Comparison of ENCODE assay signal across 8 cellular contexts in genomic region chr1:84478876-84479868, GRCh38. TPM values are rescaled to one million over a fixed set of nuclear protein-coding genes. Genes with fewer than 3 reads are reported as not detected.
DNase-seq lines count a peak whose midpoint lies in the region; ATAC-seq and TF ChIP-seq lines count a peak whose summit lies in the region.

Gene RPF1 (plus strand): TSS chr1:84479266. CDS start chr1:84479282, 16 bp downstream.

- peaks cover 9% of the 10 kb centered on the region for H3K9me3 Mint-ChIP-seq in chondrocyte (ENCODE audit: low read depth)

- peaks cover 27% of the 10 kb centered on the region for H3K4me1 Mint-ChIP-seq in chondrocyte (ENCODE audit: low read depth)

- peak within 1 kb of the TSS; percentile 98 for H3K27ac Mint-ChIP-seq in chondrocyte (ENCODE audit: unreplicated experiment)

- H3K36me3 Mint-ChIP-seq in chondrocyte (ENCODE audit: low read depth), result peaks cover 19% of the 10 kb centered on the region

- ATAC-seq in GM19025 (IDR thresholded peaks at IDR 0.05; ENCODE audit: low read depth, unreplicated experiment) (peak; percentile 97), HG03342 (IDR thresholded peaks at IDR 0.05; ENCODE audit: unreplicated experiment) (peak; percentile 91)

- H3K27me3 Mint-ChIP-seq in chondrocyte (ENCODE audit: low read depth), result peaks cover 21% of the 10 kb centered on the region

- peak within 1 kb of the TSS; percentile 94 for H3K4me3 Mint-ChIP-seq in chondrocyte (ENCODE audit: unreplicated experiment)

- DNase-seq in AG20443 (ENCODE audit: low spot score) (peak; percentile 89), NCI-H345 treated with DMSO at 0.1 percent for 48 hours (lab: John Stamatoyannopoulos, UW; ENCODE audit: unreplicated experiment) (peak; percentile 72), chondrocyte (ENCODE audit: low spot score) (peak; percentile 86), kidney glomerular epithelial cell (lab: John Stamatoyannopoulos, UW) (peak; percentile 83)
- peak; percentile 58 to 66 for DNase-seq in activated CD4-positive, alpha-beta T cell treated with anti-CD3 and anti-CD28 coated beads for 24 hours (ENCODE audit: low read depth in 2 of 2)
- DNase-seq in stimulated activated CD4-positive, alpha-beta T cell treated with anti-CD3 and anti-CD28 coated beads, Interleukin-15, amount 100 ng/mL, for 48 hours (ENCODE audit: low read depth in 2 of 2), result peak; percentile 55 to 56

- peak; percentile 32 for TF ChIP-seq CTCF in chondrocyte (IDR thresholded peaks at IDR 0.05)

RNA-seq across cellular contexts. Expression of gene RPF1, which starts in this region (rescaled TPM):
- total RNA-seq in chondrocyte, result 18.7 to 24.3 TPM (median 18.8 TPM) in 3 replicates

Comparison
In these comparisons a context has a peak if more than half of its experiments do, and no peak if none do; other contexts are left out.
1. Peak in every context shown above with its lines: DNase-seq and ATAC-seq.